Comparison of ENCODE assay signal across 8 cellular contexts in genomic region chr10:110008518-110009339, GRCh38. TPM values are rescaled to one million over a fixed set of nuclear protein-coding genes. Genes with fewer than 3 reads are reported as not detected.
DNase-seq lines count a peak whose midpoint lies in the region; ATAC-seq and TF ChIP-seq lines count a peak whose summit lies in the region.

No MANE protein-coding gene starts in this region.

- H3K9me3 Mint-ChIP-seq in T-cell, result no peaks in the 10 kb centered on the region

- no peak overlapping the region for H3K4me3 Mint-ChIP-seq in T-cell

- peak overlapping the region; percentile 27 for H3K27ac ChIP-seq in brain microvascular endothelial cell

- H3K4me1 Mint-ChIP-seq in T-cell, result peaks cover 47 to 53% (median 50%) of the 10 kb centered on the region in 3 donors

- no peaks in the 10 kb centered on the region for H3K36me3 ChIP-seq in brain microvascular endothelial cell (replicated peaks)

- POLR2A ChIA-PET in T-cell (lab: Charles Lee), result interaction anchor here (0.5 to 0.7 kb wide), 6 partner anchors 47 to 160 kb away, joined by 3 to 7 read pairs (median 3); no protein-coding TSS in a partner anchor

- peak in 2 of 4 experiments; percentile 12 for ATAC-seq in T-cell (replicated peaks in 1 of 4)

- no peaks in the 10 kb centered on the region for H3K27me3 Mint-ChIP-seq in T-cell

- H3K4me3 ChIP-seq in brain microvascular endothelial cell (ENCODE audit: low read depth, low read length), result peak overlapping the region; percentile 76

- DNase-seq in NCI-H1417 (lab: John Stamatoyannopoulos, UW), result peak; percentile 4 to 64 (median 62)
- no peak for DNase-seq in NCI-H1417 treated with DMSO at 0.1 percent for 48 hours (lab: John Stamatoyannopoulos, UW)
- DNase-seq in HPDE6-E6E7 (ENCODE audit: extremely low spot score), result peak; percentile 4
- DNase-seq in T-cell, result peak; percentile 28 to 68 (median 48)
- no peak for DNase-seq in brain microvascular endothelial cell
- peak; percentile 24 for DNase-seq in kidney glomerular epithelial cell (lab: John Stamatoyannopoulos, UW)
- DNase-seq in stimulated activated CD4-positive, alpha-beta T cell treated with anti-CD3 and anti-CD28 coated beads, TNF-alpha, amount 100 ng/mL, for 24 hours (ENCODE audit: low read depth in 3 of 3), result peak in 2 of 3 experiments; percentile 17 to 37
- no peak for DNase-seq in GM03348 (ENCODE audit: low spot score)

- peak overlapping the region; percentile 96 to 99 for H3K27ac Mint-ChIP-seq in T-cell

- no peaks in the 10 kb centered on the region for H3K36me3 Mint-ChIP-seq in T-cell

- no peak for TF ChIP-seq CTCF in brain microvascular endothelial cell (IDR thresholded peaks at IDR 0.05; ENCODE audit: low read depth, low read length, missing control alignments)

- CTCF ChIA-PET in T-cell (lab: Charles Lee), result interaction anchor here (0.6 to 2.6 kb wide), 6 partner anchors 30 to 129 kb away, joined by 3 to 11 read pairs (median 5); no protein-coding TSS in a partner anchor

- no peaks in the 10 kb centered on the region for H3K27me3 ChIP-seq in brain microvascular endothelial cell (replicated peaks)

- in situ Hi-C loops in brain microvascular endothelial cell (cut with HindIII; ENCODE audit: low pct_ligation_motif_present, low sequenced_read_pairs), result no loop called here

RNA-seq across cellular contexts. Expression of gene ADD3, which starts 0.9 kb away (rescaled TPM):
- total RNA-seq in T-cell, result 100 to 1,000 TPM; 296 to 481 (median 303) TPM

Comparison
In these comparisons a context has a peak if more than half of its experiments do, and no peak if none do; other contexts are left out.
1. DNase-seq: peak in NCI-H1417 (3 of 3), HPDE6-E6E7 (single experiment), T-cell (34 of 34), kidney glomerular epithelial cell (single experiment) and stimulated activated CD4-positive, alpha-beta T cell treated with anti-CD3 and anti-CD28 coated beads, TNF-alpha, amount 100 ng/mL, for 24 hours (2 of 3); none in NCI-H1417 treated with DMSO at 0.1 percent for 48 hours (single experiment), brain microvascular endothelial cell (single experiment) and GM03348 (single experiment).